Comparison of ENCODE assay signal across 17 cellular contexts in genomic region chr21:14479387-14479786, GRCh38.
"Had no signal": no experiment of that assay in that cellular context is flagged by ENCODE, and none has a peak within 500 bp of the region (broad histone marks: within the 10 kb centered on the region; RNA-seq: fewer than 3 reads in every experiment).

No MANE protein-coding gene starts in this region.

- H3K27ac Mint-ChIP-seq: activated CD4-positive, alpha-beta memory T cell treated with anti-CD3 and anti-CD28 coated beads, Interleukin-2, amount 10 ng/mL, durations not matched to agents 7 days and 5 days; effector memory CD8-positive, alpha-beta T cell had no signal

- H3K36me3 ChIP-seq: lower lobe of right lung, transverse colon had no signal

- H3K4me3 ChIP-seq: body of pancreas, coronary artery, lower lobe of right lung, transverse colon had no signal

- H3K27ac ChIP-seq: body of pancreas, coronary artery, epithelial cell of prostate, lower lobe of right lung had no signal

- ATAC-seq: body of pancreas; effector memory CD8-positive, alpha-beta T cell; lower lobe of right lung had no signal

- H3K9me3 Mint-ChIP-seq: effector memory CD8-positive, alpha-beta T cell; nephron had no signal

- H3K27me3 ChIP-seq: body of pancreas, transverse colon had no signal

- H3K4me3 Mint-ChIP-seq: activated CD4-positive, alpha-beta memory T cell treated with anti-CD3 and anti-CD28 coated beads, Interleukin-2, amount 10 ng/mL, durations not matched to agents 7 days and 5 days; effector memory CD8-positive, alpha-beta T cell; nephron had no signal

- DNase-seq: activated CD4-positive, alpha-beta memory T cell treated with anti-CD3 and anti-CD28 coated beads, Interleukin-2, amount 10 ng/mL, durations not matched to agents 7 days and 5 days; activated CD4-positive, alpha-beta T cell treated with anti-CD3 and anti-CD28 coated beads for 1 hour; activated CD8-positive, alpha-beta memory T cell treated with anti-CD3 and anti-CD28 coated beads, Interleukin-2, amount 50 U/mL, for 48 hours; activated effector memory CD4-positive, alpha-beta T cell treated with anti-CD3 and anti-CD28 coated beads, Interleukin-2, amount 50 U/mL, for 16 hours; amniotic stem cell; body of pancreas; central memory CD4-positive, alpha-beta T cell; effector memory CD8-positive, alpha-beta T cell; lower lobe of right lung; SIG-M5; stimulated activated CD4-positive, alpha-beta T cell treated with anti-CD3 and anti-CD28 coated beads, Interleukin-4, amount 100 ng/mL, for 1 hour; stimulated activated CD8-positive, alpha-beta memory T cell treated with anti-CD3 and anti-CD28 coated beads, Interleukin-4, amount 100 ng/mL, for 48 hours; T-helper 9 cell; transverse colon had no signal

- H3K4me1 ChIP-seq: body of pancreas had no signal

- H3K27me3 Mint-ChIP-seq: activated CD4-positive, alpha-beta memory T cell treated with anti-CD3 and anti-CD28 coated beads, Interleukin-2, amount 10 ng/mL, durations not matched to agents 7 days and 5 days; effector memory CD8-positive, alpha-beta T cell had no signal

- H3K9me3 ChIP-seq: body of pancreas, lower lobe of right lung, transverse colon had no signal
